2 cellular contexts compared by ENCODE assay signal in genomic region chr1:111666828-111667227, GRCh38.
TF ChIP-seq lines count a peak whose summit lies in the region.

No MANE protein-coding gene starts in this region.

TF ChIP-seq in liver, 16 proteins besides CTCF, POLR2A, EP300 and RAD21:
- TF ChIP-seq FOXA2 (IDR thresholded peaks at IDR 0.05) (peak; percentile 40), RXRA (IDR thresholded peaks at IDR 0.05) (peak in 1 of 2 donors; percentile 30), FOXA1 (IDR thresholded peaks at IDR 0.05) (peak; percentile 20), YY1 (IDR thresholded peaks at IDR 0.05) (peak; percentile 19), SP1 (IDR thresholded peaks at IDR 0.05) (no peak), HNF4A (conservative IDR thresholded peaks at IDR 0.05) (peak; percentile 47 to 65)
- TF ChIP-seq, protein P1, sequence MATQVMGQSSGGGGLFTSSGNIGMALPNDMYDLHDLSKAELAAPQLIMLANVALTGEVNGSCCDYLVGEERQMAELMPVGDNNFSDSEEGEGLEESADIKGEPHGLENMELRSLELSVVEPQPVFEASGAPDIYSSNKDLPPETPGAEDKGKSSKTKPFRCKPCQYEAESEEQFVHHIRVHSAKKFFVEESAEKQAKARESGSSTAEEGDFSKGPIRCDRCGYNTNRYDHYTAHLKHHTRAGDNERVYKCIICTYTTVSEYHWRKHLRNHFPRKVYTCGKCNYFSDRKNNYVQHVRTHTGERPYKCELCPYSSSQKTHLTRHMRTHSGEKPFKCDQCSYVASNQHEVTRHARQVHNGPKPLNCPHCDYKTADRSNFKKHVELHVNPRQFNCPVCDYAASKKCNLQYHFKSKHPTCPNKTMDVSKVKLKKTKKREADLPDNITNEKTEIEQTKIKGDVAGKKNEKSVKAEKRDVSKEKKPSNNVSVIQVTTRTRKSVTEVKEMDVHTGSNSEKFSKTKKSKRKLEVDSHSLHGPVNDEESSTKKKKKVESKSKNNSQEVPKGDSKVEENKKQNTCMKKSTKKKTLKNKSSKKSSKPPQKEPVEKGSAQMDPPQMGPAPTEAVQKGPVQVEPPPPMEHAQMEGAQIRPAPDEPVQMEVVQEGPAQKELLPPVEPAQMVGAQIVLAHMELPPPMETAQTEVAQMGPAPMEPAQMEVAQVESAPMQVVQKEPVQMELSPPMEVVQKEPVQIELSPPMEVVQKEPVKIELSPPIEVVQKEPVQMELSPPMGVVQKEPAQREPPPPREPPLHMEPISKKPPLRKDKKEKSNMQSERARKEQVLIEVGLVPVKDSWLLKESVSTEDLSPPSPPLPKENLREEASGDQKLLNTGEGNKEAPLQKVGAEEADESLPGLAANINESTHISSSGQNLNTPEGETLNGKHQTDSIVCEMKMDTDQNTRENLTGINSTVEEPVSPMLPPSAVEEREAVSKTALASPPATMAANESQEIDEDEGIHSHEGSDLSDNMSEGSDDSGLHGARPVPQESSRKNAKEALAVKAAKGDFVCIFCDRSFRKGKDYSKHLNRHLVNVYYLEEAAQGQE (IDR thresholded peaks at IDR 0.05) = no peak

TF ChIP-seq in HepG2, 621 proteins besides CTCF, POLR2A, EP300 and RAD21:
- TF ChIP-seq MEF2D (CRISPR knock-in tag; IDR thresholded peaks at IDR 0.05) (no peak), ZBTB14 (CRISPR knock-in tag; IDR thresholded peaks at IDR 0.05) (no peak), GATA4 (IDR thresholded peaks at IDR 0.05; ENCODE audit: borderline replicate concordance, low read depth) (no peak), CREM (IDR thresholded peaks at IDR 0.05) (no peak), CREM (CRISPR knock-in tag; IDR thresholded peaks at IDR 0.05) (no peak), CREB1 (IDR thresholded peaks at IDR 0.05) (no peak), CREB1 (CRISPR knock-in tag; IDR thresholded peaks at IDR 0.05) (no peak), ZNF350 (CRISPR knock-in tag; IDR thresholded peaks at IDR 0.05; ENCODE audit: borderline replicate concordance, low read depth) (no peak), SMARCC2 (IDR thresholded peaks at IDR 0.05) (no peak), RXRB (CRISPR knock-in tag; IDR thresholded peaks at IDR 0.05; ENCODE audit: borderline replicate concordance) (no peak), ZFP36 (IDR thresholded peaks at IDR 0.05; ENCODE audit: borderline replicate concordance, low read depth, low read length, partially characterized antibody) (no peak), PRDM15 (CRISPR knock-in tag; IDR thresholded peaks at IDR 0.05) (no peak), SMAD1 (CRISPR knock-in tag; IDR thresholded peaks at IDR 0.05; ENCODE audit: borderline replicate concordance, low read depth) (no peak), ZNF614 (CRISPR knock-in tag; IDR thresholded peaks at IDR 0.05; ENCODE audit: borderline replicate concordance) (no peak), DPF2 (CRISPR knock-in tag; IDR thresholded peaks at IDR 0.05; ENCODE audit: borderline replicate concordance, low read depth) (no peak), FOSL1 (CRISPR knock-in tag; IDR thresholded peaks at IDR 0.05; ENCODE audit: borderline replicate concordance) (no peak)
- TF ChIP-seq, protein P2, sequence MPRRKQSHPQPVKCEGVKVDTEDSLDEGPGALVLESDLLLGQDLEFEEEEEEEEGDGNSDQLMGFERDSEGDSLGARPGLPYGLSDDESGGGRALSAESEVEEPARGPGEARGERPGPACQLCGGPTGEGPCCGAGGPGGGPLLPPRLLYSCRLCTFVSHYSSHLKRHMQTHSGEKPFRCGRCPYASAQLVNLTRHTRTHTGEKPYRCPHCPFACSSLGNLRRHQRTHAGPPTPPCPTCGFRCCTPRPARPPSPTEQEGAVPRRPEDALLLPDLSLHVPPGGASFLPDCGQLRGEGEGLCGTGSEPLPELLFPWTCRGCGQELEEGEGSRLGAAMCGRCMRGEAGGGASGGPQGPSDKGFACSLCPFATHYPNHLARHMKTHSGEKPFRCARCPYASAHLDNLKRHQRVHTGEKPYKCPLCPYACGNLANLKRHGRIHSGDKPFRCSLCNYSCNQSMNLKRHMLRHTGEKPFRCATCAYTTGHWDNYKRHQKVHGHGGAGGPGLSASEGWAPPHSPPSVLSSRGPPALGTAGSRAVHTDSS (CRISPR knock-in tag; conservative IDR thresholded peaks at IDR 0.05) = no peak
